In the genomic region with DNA sequence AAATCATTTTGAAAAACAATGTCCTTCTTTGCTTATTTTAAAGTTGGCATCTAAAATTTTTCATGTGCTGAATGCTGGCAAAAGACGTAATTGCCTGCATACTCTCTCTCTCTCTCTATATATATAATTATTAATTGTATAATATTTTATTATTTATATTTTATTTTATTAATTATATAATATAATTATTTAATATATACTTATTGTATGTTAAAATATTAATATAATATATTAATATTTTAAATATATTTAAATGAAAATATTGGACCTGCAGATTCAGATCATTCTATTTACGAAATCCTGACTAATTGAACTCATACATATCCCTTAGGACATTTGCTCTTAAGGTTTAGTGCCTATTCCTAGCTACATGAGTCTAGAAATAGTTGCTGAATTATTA, we compare ENCODE assay signal across 19 cellular contexts.
DNase-seq lines count a peak whose midpoint lies in the region; ATAC-seq, FAIRE-seq and TF ChIP-seq lines count a peak whose summit lies in the region.
"Had no signal": no experiment of that assay in that cellular context is flagged by ENCODE, and none has a peak within 500 bp of the region (broad histone marks: within the 10 kb centered on the region; RNA-seq: fewer than 3 reads in every experiment).

No MANE protein-coding gene starts in this region.

- H3K27me3 ChIP-seq in pancreas (no peaks in the 10 kb centered on the region), BE2C (no peaks in the 10 kb centered on the region)
- H3K27me3 ChIP-seq: BLaER1 had no signal

- no peak overlapping the region for H3K27ac ChIP-seq in pancreas
- H3K27ac ChIP-seq: BLaER1, C4-2B, GM23248 had no signal

- WGBS in pancreas, 2 donors = 40 to 80% methylated on average over 2 of the region's 2 CpGs

- TF ChIP-seq CTCF in pancreas (IDR thresholded peaks at IDR 0.05) (no peak), BE2C (IDR thresholded peaks at IDR 0.05; ENCODE audit: low read depth, low read length) (no peak)

- no peak for ATAC-seq in pancreas

- no peak overlapping the region for H3K4me3 ChIP-seq in pancreas
- H3K4me3 ChIP-seq in BE2C (ENCODE audit: low read depth, low read length) = no peak overlapping the region
- H3K4me3 ChIP-seq: BLaER1, GM23248 had no signal

- H3K9me3 ChIP-seq in pancreas (no peaks in the 10 kb centered on the region), BE2C (no peaks in the 10 kb centered on the region)

- intact Hi-C loops in pancreas (cut with DNase I) = no loop called here

- FAIRE-seq in G401.6 (lab: Jason Lieb, UNC) (peak; percentile 78), colon (lab: Jason Lieb, UNC) (peak; percentile 93), pancreas (lab: Jason Lieb, UNC) (peak; percentile 97)
- FAIRE-seq: D721Med, GM12892 had no signal

- H3K4me1 ChIP-seq in pancreas = no peaks in the 10 kb centered on the region
- no peaks in the 10 kb centered on the region for H3K4me1 ChIP-seq in BE2C
- H3K4me1 ChIP-seq: BLaER1 had no signal

- DNase-seq in pancreas (no peak), NCI-H526 treated with DMSO at 0.1 percent for 48 hours (lab: John Stamatoyannopoulos, UW) (no peak), CD1c-positive myeloid dendritic cell (ENCODE audit: extremely low spot score) (no peak), BE2C (no peak)
- DNase-seq: 8988T; CD4-positive, alpha-beta T cell; CD8-positive, alpha-beta memory T cell; DMS 273 treated with DMSO at 0.1 percent for 48 hours; DMS79; EL; GM23248; H7; HCEC 1CT had no signal

- H3K36me3 ChIP-seq in pancreas = no peaks in the 10 kb centered on the region
- no peaks in the 10 kb centered on the region for H3K36me3 ChIP-seq in BE2C
- H3K36me3 ChIP-seq: BLaER1 had no signal
